13 cellular contexts compared by ENCODE assay signal in genomic region chr5:142296914-142297417, GRCh38. TPM values are rescaled to one million over a fixed set of nuclear protein-coding genes. Genes with fewer than 3 reads are reported as not detected.
DNase-seq lines count a peak whose midpoint lies in the region; ATAC-seq and TF ChIP-seq lines count a peak whose summit lies in the region.
"Had no signal": no experiment of that assay in that cellular context is flagged by ENCODE, and none has a peak within 500 bp of the region (broad histone marks: within the 10 kb centered on the region; RNA-seq: fewer than 3 reads in every experiment).

No MANE protein-coding gene starts in this region.

- H3K4me3 Mint-ChIP-seq in mesothelial cell of epicardium = no peak overlapping the region

- CTCF ChIA-PET in Panc1 (lab: Charles Lee) = no interaction called here

- intact Hi-C loops in Panc1 (cut with micrococcal nuclease; ENCODE audit: unreplicated experiment) = no loop called here

- ATAC-seq in Panc1 = 0 out of 2 replicates have a peak, but pooled peaks have one; percentile 11
- ATAC-seq: GM12878, mucosa of descending colon had no signal

- TF ChIP-seq CTCF in AG09309 (IDR thresholded peaks at IDR 0.05; ENCODE audit: control insufficient read depth, insufficient read depth, low read depth, low read length, missing control alignments) (no peak), Panc1 (IDR thresholded peaks at IDR 0.05) (no peak), mesothelial cell of epicardium (IDR thresholded peaks at IDR 0.05; ENCODE audit: unreplicated experiment) (no peak)

- DNase-seq in AG09309 (ENCODE audit: low read depth) (peak; percentile 37), Panc1 (ENCODE audit: low read depth, low spot score) (no peak), fibroblast of gingiva (ENCODE audit: low read depth) (peak; percentile 57), mesothelial cell of epicardium (ENCODE audit: low spot score in 2 of 2, unreplicated experiment in 2 of 2) (no peak), NCI-H446 (lab: John Stamatoyannopoulos, UW) (no peak), NCI-H1105 (lab: John Stamatoyannopoulos, UW) (no peak), DMS 273 (lab: John Stamatoyannopoulos, UW; ENCODE audit: unreplicated experiment) (no peak)
- DNase-seq in stimulated activated naive CD4-positive, alpha-beta T cell (lab: John Stamatoyannopoulos, UW) = no peak
- DNase-seq: activated naive CD4-positive, alpha-beta T cell treated with Interleukin-2 at 50 U/mL for 16 hours; mucosa of descending colon had no signal

- no peaks in the 10 kb centered on the region for H3K36me3 ChIP-seq in Panc1 (ENCODE audit: control insufficient read depth, insufficient read depth, low read length)
- H3K36me3 ChIP-seq: vagina had no signal

- H3K27ac Mint-ChIP-seq in mesothelial cell of epicardium = peak overlapping the region; percentile 88

- POLR2A ChIA-PET in Panc1 (lab: Charles Lee) = interaction anchor here (0.6 to 0.7 kb wide), 2 partner anchors 76 to 949 kb away, joined by 3 to 4 read pairs; no protein-coding TSS in a partner anchor

- H3K27me3 Mint-ChIP-seq in mesothelial cell of epicardium (ENCODE audit: low read depth) = no peaks in the 10 kb centered on the region

- H3K4me1 ChIP-seq in Panc1 (ENCODE audit: control insufficient read depth, insufficient read depth, low read length) = peaks cover 27% of the 10 kb centered on the region
- H3K4me1 ChIP-seq: vagina had no signal

- BruUV-seq in Panc1 (replicated peaks; lab: Mats Ljungman, UMichigan) = no TSS peak

- H3K9me3 Mint-ChIP-seq in mesothelial cell of epicardium = no peaks in the 10 kb centered on the region

- no peaks in the 10 kb centered on the region for H3K36me3 Mint-ChIP-seq in mesothelial cell of epicardium

- no peak overlapping the region for H3K4me3 ChIP-seq in AG09309 (ENCODE audit: control insufficient read depth, low read depth, low read length)
- no peak overlapping the region for H3K4me3 ChIP-seq in Panc1 (ENCODE audit: low read depth in 2 of 2, low read length in 2 of 2)
- H3K4me3 ChIP-seq: GM12878, mucosa of descending colon, vagina had no signal

- H3K9me3 ChIP-seq in Panc1 (ENCODE audit: control insufficient read depth, insufficient read depth, low read depth, low read length) = no peaks in the 10 kb centered on the region
- H3K9me3 ChIP-seq: mucosa of descending colon, vagina had no signal

- H3K4me1 Mint-ChIP-seq in mesothelial cell of epicardium = peaks cover 29% of the 10 kb centered on the region

- in situ Hi-C loops in Panc1 (cut with HindIII; ENCODE audit: low pct_unique_long_range_greater_than_20kb, low sequenced_read_pairs) = no loop called here

- no peaks in the 10 kb centered on the region for H3K27me3 ChIP-seq in Panc1 (ENCODE audit: control insufficient read depth, insufficient read depth, low read length)
- H3K27me3 ChIP-seq: vagina had no signal

- peak overlapping the region; percentile 69; the same call in 1 of the 2 replicates for H3K27ac ChIP-seq in Panc1 (ENCODE audit: low read length)
- H3K27ac ChIP-seq: C4-2B, vagina had no signal

RNA-seq across cellular contexts. Expression of gene SPRY4, which starts 27.9 kb away (rescaled TPM):
- total RNA-seq in Panc1 (2021; ENCODE audit: unreplicated experiment) = 35.6 TPM
- polyA plus RNA-seq in Panc1 (2012; ENCODE audit: insufficient read length) = 50.9 TPM
- 21.3 to 21.5 TPM (median 21.4 TPM) in 3 replicates for total RNA-seq in mesothelial cell of epicardium

Comparison
In these comparisons a context has a peak if more than half of its experiments do, and no peak if none do; other contexts are left out.
1. DNase-seq: peak in AG09309 (single experiment) and fibroblast of gingiva (single experiment); none in Panc1 (single experiment), mesothelial cell of epicardium (0 of 2), NCI-H446 (0 of 2), NCI-H1105 (single experiment), stimulated activated naive CD4-positive, alpha-beta T cell (0 of 6) and DMS 273 (single experiment).